ENCODE assay signal across 8 cellular contexts in the genomic region with DNA sequence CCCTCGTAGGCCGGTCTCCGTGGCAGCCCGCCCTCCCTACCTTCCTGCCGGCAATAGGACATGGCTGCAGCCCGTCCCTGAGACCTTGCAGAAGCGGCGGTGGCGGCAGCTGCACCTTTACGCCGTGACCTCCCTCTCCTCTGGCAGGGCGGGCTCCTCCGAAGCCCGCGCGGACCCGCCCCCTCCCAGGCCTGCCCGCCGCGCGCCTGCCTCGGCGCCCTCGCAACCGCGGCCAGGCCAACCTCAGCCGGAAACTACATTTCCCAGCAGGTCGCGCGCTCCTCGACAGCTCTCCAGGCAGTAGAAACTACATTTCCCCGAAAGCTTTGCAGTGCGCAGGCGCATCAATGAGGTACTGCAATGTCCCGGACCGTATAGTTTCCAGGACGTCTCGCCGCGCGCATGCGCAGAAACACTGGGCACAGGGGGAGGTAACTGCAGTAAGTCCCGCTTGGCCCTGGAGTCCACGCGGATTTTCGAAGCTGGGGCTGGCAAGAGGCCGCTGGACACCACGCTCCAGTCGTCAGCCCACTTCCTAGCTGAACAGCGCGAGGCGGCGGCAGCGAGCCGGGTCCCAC. TPM values are rescaled to one million over a fixed set of nuclear protein-coding genes. Genes with fewer than 3 reads are reported as not detected.
DNase-seq lines count a peak whose midpoint lies in the region; ATAC-seq lines count a peak whose summit lies in the region.

A gene (minus strand): TSS at position 256 of the 578 bp plus-strand sequence. CDS start 194 bp downstream, at position 62.
A gene with protein sequence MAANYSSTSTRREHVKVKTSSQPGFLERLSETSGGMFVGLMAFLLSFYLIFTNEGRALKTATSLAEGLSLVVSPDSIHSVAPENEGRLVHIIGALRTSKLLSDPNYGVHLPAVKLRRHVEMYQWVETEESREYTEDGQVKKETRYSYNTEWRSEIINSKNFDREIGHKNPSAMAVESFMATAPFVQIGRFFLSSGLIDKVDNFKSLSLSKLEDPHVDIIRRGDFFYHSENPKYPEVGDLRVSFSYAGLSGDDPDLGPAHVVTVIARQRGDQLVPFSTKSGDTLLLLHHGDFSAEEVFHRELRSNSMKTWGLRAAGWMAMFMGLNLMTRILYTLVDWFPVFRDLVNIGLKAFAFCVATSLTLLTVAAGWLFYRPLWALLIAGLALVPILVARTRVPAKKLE (plus strand): TSS at position 438 of the 578 bp plus-strand sequence. CDS start 142 bp downstream, outside the sequence.

- ATAC-seq in GM19468 (IDR thresholded peaks at IDR 0.05; ENCODE audit: extremely low read depth, unreplicated experiment): peak; percentile 95
- ATAC-seq in memory B cell (ENCODE audit: low read depth): peak; percentile 86

- peak within 1 kb of the TSS; percentile 95 to 99 (median 98) for H3K27ac Mint-ChIP-seq in CD8-positive, alpha-beta memory T cell
- peak within 1 kb of the TSS; percentile 95 for H3K27ac Mint-ChIP-seq in memory B cell

- POLR2A ChIA-PET in CD8-positive, alpha-beta memory T cell (lab: Charles Lee): interaction anchor here (0.7 to 3.6 kb wide), 8 partner anchors 14 to 1460 kb away, joined by 3 to 78 read pairs (median 6); a partner anchor contains a TSS
- POLR2A ChIA-PET in activated CD8-positive, alpha-beta memory T cell treated with anti-CD3 and anti-CD28 coated beads for 36 hours (lab: Charles Lee): interaction anchor here (0.7 to 3.1 kb wide), 4 partner anchors 17 to 527 kb away, joined by 3 to 33 read pairs (median 3); a partner anchor contains a TSS

- H3K27me3 Mint-ChIP-seq in CD8-positive, alpha-beta memory T cell: peaks cover 0 to 5% of the 10 kb centered on the region in 2 donors
- no peaks in the 10 kb centered on the region for H3K27me3 Mint-ChIP-seq in memory B cell

- peaks cover 34% of the 10 kb centered on the region for H3K4me1 ChIP-seq in CD8-positive, alpha-beta memory T cell (ENCODE audit: insufficient read depth, low read length)
- H3K4me1 ChIP-seq in effector memory CD4-positive, alpha-beta T cell (ENCODE audit: control insufficient read depth, insufficient read depth, low read length, poor library complexity, severe bottlenecking): peaks cover 31% of the 10 kb centered on the region

- H3K9me3 Mint-ChIP-seq in CD8-positive, alpha-beta memory T cell: no peaks in the 10 kb centered on the region
- H3K9me3 Mint-ChIP-seq in memory B cell: no peaks in the 10 kb centered on the region

- H3K4me3 Mint-ChIP-seq in CD8-positive, alpha-beta memory T cell: peak within 1 kb of the TSS; percentile 93 to 99 (median 97)
- H3K4me3 Mint-ChIP-seq in memory B cell: peak within 1 kb of the TSS; percentile 95

- H3K4me3 ChIP-seq in CD8-positive, alpha-beta memory T cell (ENCODE audit: low read length): peak within 1 kb of the TSS; percentile 99
- H3K4me3 ChIP-seq in effector memory CD4-positive, alpha-beta T cell (ENCODE audit: insufficient read depth, low read depth, low read length, poor library complexity, severe bottlenecking): peak within 1 kb of the TSS; percentile 97

- DNase-seq in CD8-positive, alpha-beta memory T cell: peak; percentile 97 to 100 (median 98)
- DNase-seq in HS-5 (ENCODE audit: low read depth) (peak; percentile 96), memory B cell (ENCODE audit: low spot score in 2 of 2) (peak; percentile 94 to 95)
- peak; percentile 97 for DNase-seq in NK-92 treated with Interleukin-12 subunit alpha and Interleukin-12 subunit beta, amount 100 ng/mL, for 24 hours (lab: John Stamatoyannopoulos, UW)
- peak; percentile 97 to 99 (median 98) for DNase-seq in effector memory CD4-positive, alpha-beta T cell
- DNase-seq in stimulated activated CD8-positive, alpha-beta memory T cell treated with anti-CD3 and anti-CD28 coated beads, Interleukin-12 subunit alpha, Interleukin-12 subunit beta, amount 100 ng/mL, for 24 hours (ENCODE audit: extremely low read depth): peak; percentile 96

- peak within 1 kb of the TSS; percentile 94 for H3K27ac ChIP-seq in CD8-positive, alpha-beta memory T cell (ENCODE audit: low read depth, low read length)
- H3K27ac ChIP-seq in effector memory CD4-positive, alpha-beta T cell (ENCODE audit: insufficient read depth, low read length, poor library complexity, severe bottlenecking): peak within 1 kb of the TSS; percentile 92

- H3K9me3 ChIP-seq in CD8-positive, alpha-beta memory T cell (ENCODE audit: low read length): no peaks in the 10 kb centered on the region
- no peaks in the 10 kb centered on the region for H3K9me3 ChIP-seq in effector memory CD4-positive, alpha-beta T cell (ENCODE audit: control insufficient read depth, low read length)

- H3K36me3 ChIP-seq in CD8-positive, alpha-beta memory T cell (ENCODE audit: insufficient read depth, low read length): peaks cover 24% of the 10 kb centered on the region
- H3K36me3 ChIP-seq in effector memory CD4-positive, alpha-beta T cell (ENCODE audit: control insufficient read depth, insufficient read depth, low read length): peaks cover 27% of the 10 kb centered on the region

- H3K27me3 ChIP-seq in CD8-positive, alpha-beta memory T cell (ENCODE audit: insufficient read depth, low read length, poor library complexity, severe bottlenecking): no peaks in the 10 kb centered on the region
- no peaks in the 10 kb centered on the region for H3K27me3 ChIP-seq in effector memory CD4-positive, alpha-beta T cell (replicated peaks; ENCODE audit: control insufficient read depth, insufficient read depth, low read length, poor library complexity, severe bottlenecking)

- H3K4me1 Mint-ChIP-seq in CD8-positive, alpha-beta memory T cell: peaks cover 54 to 73% (median 65%) of the 10 kb centered on the region in 3 donors
- peaks cover 48% of the 10 kb centered on the region for H3K4me1 Mint-ChIP-seq in memory B cell

- CTCF ChIA-PET in CD8-positive, alpha-beta memory T cell (lab: Charles Lee): interaction anchor here (0.9 to 4.1 kb wide), 13 partner anchors 10 to 527 kb away, joined by 3 to 30 read pairs (median 4); a partner anchor contains a TSS
- CTCF ChIA-PET in activated CD8-positive, alpha-beta memory T cell treated with anti-CD3 and anti-CD28 coated beads for 36 hours (lab: Charles Lee): interaction anchor here (1.4 to 3.1 kb wide), 4 partner anchors 19 to 228 kb away, joined by 4 to 17 read pairs (median 7); a partner anchor contains a TSS

- peaks cover 10 to 68% (median 19%) of the 10 kb centered on the region in 3 donors for H3K36me3 Mint-ChIP-seq in CD8-positive, alpha-beta memory T cell
- peaks cover 28% of the 10 kb centered on the region for H3K36me3 Mint-ChIP-seq in memory B cell

RNA-seq across cellular contexts. Expression of the first gene that starts in this region (rescaled TPM):
- 10 to 100 TPM; 21.7 to 21.8 TPM for total RNA-seq in CD8-positive, alpha-beta memory T cell
- 13.9 TPM for polyA plus RNA-seq in CD8-positive, alpha-beta memory T cell
- 10 to 100 TPM; 23.3 to 27.0 TPM for total RNA-seq in activated CD8-positive, alpha-beta memory T cell treated with anti-CD3 and anti-CD28 coated beads for 36 hours

RNA-seq across cellular contexts. Expression of the second gene that starts in this region (rescaled TPM):
- 10 to 100 TPM; 48.8 to 49.4 TPM for total RNA-seq in CD8-positive, alpha-beta memory T cell
- polyA plus RNA-seq in CD8-positive, alpha-beta memory T cell: 75.3 TPM
- total RNA-seq in activated CD8-positive, alpha-beta memory T cell treated with anti-CD3 and anti-CD28 coated beads for 36 hours: 10 to 100 TPM; 40.0 to 40.3 TPM

Comparison
In these comparisons a context has a peak if more than half of its experiments do, and no peak if none do; other contexts are left out.
1. Peak in every context shown above with its lines: DNase-seq, ATAC-seq, H3K4me3 ChIP-seq and H3K27ac ChIP-seq.